Comparison of ENCODE assay signal across 1 cellular context in the genomic region with DNA sequence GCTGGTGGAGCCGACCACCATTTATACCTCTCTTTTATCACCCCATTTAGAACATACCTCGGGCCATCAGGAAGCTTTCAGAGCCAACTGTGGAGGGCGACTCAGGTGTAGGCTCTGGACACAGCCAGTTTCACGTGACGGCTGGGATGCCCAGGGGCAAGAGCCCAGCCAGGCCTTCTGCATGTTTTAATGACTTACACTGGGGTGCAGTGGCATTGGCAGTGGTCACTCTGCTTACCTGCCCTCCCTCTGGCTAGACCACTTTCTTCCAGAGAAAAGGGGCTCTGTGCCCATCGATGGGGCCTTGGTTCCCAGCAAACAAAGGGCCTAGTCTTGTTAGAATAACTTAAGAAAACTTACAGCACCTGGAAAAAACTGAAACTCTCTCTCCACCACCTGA.
TF ChIP-seq lines count a peak whose summit lies in the region.

No MANE protein-coding gene starts in this region.

TF ChIP-seq in HepG2, 621 proteins besides CTCF, POLR2A, EP300 and RAD21:
- TF ChIP-seq RARG (CRISPR knock-in tag; IDR thresholded peaks at IDR 0.05; ENCODE audit: low read depth) (no peak), NONO (IDR thresholded peaks at IDR 0.05) (no peak), NONO (CRISPR knock-in tag; conservative IDR thresholded peaks at IDR 0.05) (no peak), RBM39 (IDR thresholded peaks at IDR 0.05; ENCODE audit: low read depth, low read length, poor library complexity, severe bottlenecking) (no peak), MIER3 (CRISPR knock-in tag; IDR thresholded peaks at IDR 0.05; ENCODE audit: borderline replicate concordance) (no peak), SMAD9 (CRISPR knock-in tag; IDR thresholded peaks at IDR 0.05) (no peak), ZNF33A (CRISPR knock-in tag; IDR thresholded peaks at IDR 0.05; ENCODE audit: borderline replicate concordance) (no peak), NFIC (IDR thresholded peaks at IDR 0.05; ENCODE audit: low read length) (no peak), ZBTB8A (CRISPR knock-in tag; IDR thresholded peaks at IDR 0.05; ENCODE audit: borderline replicate concordance, low read depth) (no peak), PRMT3 (CRISPR knock-in tag; IDR thresholded peaks at IDR 0.05; ENCODE audit: borderline replicate concordance, low read depth) (no peak), STAT5B (CRISPR knock-in tag; IDR thresholded peaks at IDR 0.05) (no peak), ZNF224 (CRISPR knock-in tag; IDR thresholded peaks at IDR 0.05) (no peak)
- TF ChIP-seq, protein P1, sequence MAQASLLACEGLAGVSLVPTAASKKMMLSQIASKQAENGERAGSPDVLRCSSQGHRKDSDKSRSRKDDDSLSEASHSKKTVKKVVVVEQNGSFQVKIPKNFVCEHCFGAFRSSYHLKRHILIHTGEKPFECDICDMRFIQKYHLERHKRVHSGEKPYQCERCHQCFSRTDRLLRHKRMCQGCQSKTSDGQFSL (CRISPR knock-in tag; IDR thresholded peaks at IDR 0.05), result no peak
- TF ChIP-seq, protein P2, sequence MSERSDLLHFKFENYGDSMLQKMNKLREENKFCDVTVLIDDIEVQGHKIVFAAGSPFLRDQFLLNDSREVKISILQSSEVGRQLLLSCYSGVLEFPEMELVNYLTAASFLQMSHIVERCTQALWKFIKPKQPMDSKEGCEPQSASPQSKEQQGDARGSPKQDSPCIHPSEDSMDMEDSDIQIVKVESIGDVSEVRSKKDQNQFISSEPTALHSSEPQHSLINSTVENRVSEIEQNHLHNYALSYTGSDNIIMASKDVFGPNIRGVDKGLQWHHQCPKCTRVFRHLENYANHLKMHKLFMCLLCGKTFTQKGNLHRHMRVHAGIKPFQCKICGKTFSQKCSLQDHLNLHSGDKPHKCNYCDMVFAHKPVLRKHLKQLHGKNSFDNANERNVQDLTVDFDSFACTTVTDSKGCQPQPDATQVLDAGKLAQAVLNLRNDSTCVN (CRISPR knock-in tag; IDR thresholded peaks at IDR 0.05; ENCODE audit: borderline replicate concordance), result no peak
- TF ChIP-seq, protein P3, sequence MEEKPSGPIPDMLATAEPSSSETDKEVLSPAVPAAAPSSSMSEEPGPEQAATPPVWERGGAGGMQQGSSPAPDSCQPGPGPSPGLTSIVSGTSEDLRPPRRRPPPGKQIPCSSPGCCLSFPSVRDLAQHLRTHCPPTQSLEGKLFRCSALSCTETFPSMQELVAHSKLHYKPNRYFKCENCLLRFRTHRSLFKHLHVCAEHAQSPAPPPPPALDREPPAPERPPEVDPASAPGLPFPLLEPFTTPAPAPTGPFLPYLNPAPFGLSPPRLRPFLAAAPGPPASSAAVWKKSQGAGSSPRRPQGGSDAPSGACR (CRISPR knock-in tag; IDR thresholded peaks at IDR 0.05), result no peak
- TF ChIP-seq, protein P4, sequence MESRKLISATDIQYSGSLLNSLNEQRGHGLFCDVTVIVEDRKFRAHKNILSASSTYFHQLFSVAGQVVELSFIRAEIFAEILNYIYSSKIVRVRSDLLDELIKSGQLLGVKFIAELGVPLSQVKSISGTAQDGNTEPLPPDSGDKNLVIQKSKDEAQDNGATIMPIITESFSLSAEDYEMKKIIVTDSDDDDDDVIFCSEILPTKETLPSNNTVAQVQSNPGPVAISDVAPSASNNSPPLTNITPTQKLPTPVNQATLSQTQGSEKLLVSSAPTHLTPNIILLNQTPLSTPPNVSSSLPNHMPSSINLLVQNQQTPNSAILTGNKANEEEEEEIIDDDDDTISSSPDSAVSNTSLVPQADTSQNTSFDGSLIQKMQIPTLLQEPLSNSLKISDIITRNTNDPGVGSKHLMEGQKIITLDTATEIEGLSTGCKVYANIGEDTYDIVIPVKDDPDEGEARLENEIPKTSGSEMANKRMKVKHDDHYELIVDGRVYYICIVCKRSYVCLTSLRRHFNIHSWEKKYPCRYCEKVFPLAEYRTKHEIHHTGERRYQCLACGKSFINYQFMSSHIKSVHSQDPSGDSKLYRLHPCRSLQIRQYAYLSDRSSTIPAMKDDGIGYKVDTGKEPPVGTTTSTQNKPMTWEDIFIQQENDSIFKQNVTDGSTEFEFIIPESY (CRISPR knock-in tag; IDR thresholded peaks at IDR 0.05), result no peak
